In the genomic region with DNA sequence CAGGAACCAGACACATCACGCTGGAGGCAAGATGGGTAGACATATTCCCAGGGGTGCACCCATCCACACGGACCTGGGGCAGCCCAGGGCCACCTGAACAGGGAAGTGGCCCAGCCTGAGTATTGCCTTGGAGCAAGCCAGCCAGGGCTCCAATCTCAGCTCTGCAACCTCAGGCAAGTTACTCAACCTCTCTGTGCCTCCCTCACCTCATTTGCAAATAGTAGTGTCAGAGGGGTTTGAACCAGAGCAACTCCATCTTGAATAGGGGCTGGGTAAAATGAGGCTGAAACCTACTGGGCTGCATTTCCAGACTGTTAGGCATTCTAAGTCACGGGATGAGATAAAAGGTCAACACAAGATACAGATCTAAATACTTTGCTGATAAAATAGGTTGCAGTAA, we compare ENCODE assay signal across 13 cellular contexts. TPM values are rescaled to one million over a fixed set of nuclear protein-coding genes. Genes with fewer than 3 reads are reported as not detected.
DNase-seq lines count a peak whose midpoint lies in the region; ATAC-seq, FAIRE-seq and TF ChIP-seq lines count a peak whose summit lies in the region.
"Had no signal": no experiment of that assay in that cellular context is flagged by ENCODE, and none has a peak within 500 bp of the region (broad histone marks: within the 10 kb centered on the region; RNA-seq: fewer than 3 reads in every experiment).

No MANE protein-coding gene starts in this region.

- intact Hi-C loops in HepG2 (cut with micrococcal nuclease; ENCODE audit: unreplicated experiment) = no loop called here
- intact Hi-C loops in right lobe of liver (cut with DNase I) = no loop called here
- intact Hi-C loops in sigmoid colon (cut with DNase I) = loop anchor here (10.0 kb wide), 1 partner anchor 78 kb away; no protein-coding TSS in a partner anchor

- no peak for TF ChIP-seq POLR2A in HepG2 (IDR thresholded peaks at IDR 0.05; ENCODE audit: insufficient read depth in 1 of 2, low read depth in 2 of 2, low read length in 2 of 2)
- TF ChIP-seq POLR2A in right lobe of liver (IDR thresholded peaks at IDR 0.05) = no peak
- TF ChIP-seq POLR2A in sigmoid colon (IDR thresholded peaks at IDR 0.05) = no peak

- CTCF ChIA-PET in HepG2 (lab: Yijun Ruan, JAX; ENCODE audit: low intra/inter-chr PET ratio, low total read pairs) = no interaction called here

- no peaks in the 10 kb centered on the region for H3K9me3 ChIP-seq in HepG2 (ENCODE audit: low read length)
- no peaks in the 10 kb centered on the region for H3K9me3 ChIP-seq in right lobe of liver
- no peaks in the 10 kb centered on the region for H3K9me3 ChIP-seq in hepatocyte (ENCODE audit: low read depth)
- no peaks in the 10 kb centered on the region for H3K9me3 ChIP-seq in sigmoid colon
- H3K9me3 ChIP-seq: mucosa of descending colon had no signal

- H4K20me1 ChIP-seq in HepG2 (ENCODE audit: insufficient read depth, low read length) = no peaks in the 10 kb centered on the region
- no peaks in the 10 kb centered on the region for H4K20me1 ChIP-seq in hepatocyte (ENCODE audit: insufficient read depth, poor library complexity, severe bottlenecking)

- peak overlapping the region; percentile 61 for H3K9ac ChIP-seq in HepG2 (ENCODE audit: insufficient read depth, low read depth, low read length)

- in situ Hi-C loops in HepG2 (cut with HindIII; ENCODE audit: extremely low pct_ligation_motif_present, low pct_unique_long_range_greater_than_20kb) = no loop called here

- DNase-seq in HepG2 (ENCODE audit: low spot score) (no peak), right lobe of liver (no peak), hepatocyte (ENCODE audit: low spot score) (no peak), sigmoid colon (no peak), NCI-H146 treated with DMSO at 0.1 percent for 48 hours (lab: John Stamatoyannopoulos, UW; ENCODE audit: unreplicated experiment) (no peak), OCI-M2 (lab: John Stamatoyannopoulos, UW; ENCODE audit: unreplicated experiment) (no peak), hepatic stellate cell (ENCODE audit: low spot score) (no peak), AG08396 (ENCODE audit: low spot score) (no peak)
- DNase-seq: activated CD4-positive, alpha-beta T cell treated with anti-CD3 and anti-CD28 coated beads, Interleukin-2, amount 10 ng/mL, durations not matched to agents 7 days and 5 days; NCI-H2029 treated with DMSO at 0.1 percent for 48 hours; NCI-H524 had no signal

- no peaks in the 10 kb centered on the region for H3K79me2 ChIP-seq in HepG2 (ENCODE audit: insufficient read depth, low read length)
- H3K79me2 ChIP-seq in hepatocyte = no peaks in the 10 kb centered on the region

- H2AFZ ChIP-seq in HepG2 (ENCODE audit: low read length) = no peak overlapping the region
- no peak overlapping the region for H2AFZ ChIP-seq in hepatocyte

- TF ChIP-seq CTCF in HepG2 (CRISPR knock-in tag; IDR thresholded peaks at IDR 0.05) (no peak), right lobe of liver (IDR thresholded peaks at IDR 0.05) (no peak), hepatocyte (IDR thresholded peaks at IDR 0.05; ENCODE audit: poor library complexity) (no peak), sigmoid colon (IDR thresholded peaks at IDR 0.05) (no peak)

- FAIRE-seq in HepG2 (lab: Jason Lieb, UNC) = no peak
- FAIRE-seq: TTC549 had no signal

- H3K4me3 ChIP-seq in HepG2 (replicated peaks in 1 of 3; ENCODE audit: insufficient read depth in 1 of 3, low read depth in 2 of 3, low read length in 3 of 3) (peak overlapping the region in 2 of 3 experiments; percentile 41 to 70; a peak in 3 of 6 replicates), right lobe of liver (no peak overlapping the region), hepatocyte (no peak overlapping the region), sigmoid colon (no peak overlapping the region)
- H3K4me3 ChIP-seq: mucosa of descending colon had no signal

- peak; percentile 3 for ATAC-seq in HepG2
- no peak for ATAC-seq in right lobe of liver
- ATAC-seq: mucosa of descending colon had no signal

- H3K4me1 ChIP-seq in HepG2 (ENCODE audit: insufficient read depth, low read length) (peaks cover 57% of the 10 kb centered on the region), right lobe of liver (no peaks in the 10 kb centered on the region), hepatocyte (ENCODE audit: insufficient read depth) (peaks cover 23% of the 10 kb centered on the region), sigmoid colon (peaks cover 0 to 30% (median 15%) of the 10 kb centered on the region in 4 donors)

- H3K36me3 ChIP-seq in HepG2 (replicated peaks in 1 of 2; ENCODE audit: control insufficient read depth in 1 of 2, insufficient read depth in 2 of 2, low read length in 2 of 2) (no peaks in the 10 kb centered on the region), right lobe of liver (no peaks in the 10 kb centered on the region), hepatocyte (replicated peaks; ENCODE audit: insufficient read depth, low read depth) (no peaks in the 10 kb centered on the region), sigmoid colon (no peaks in the 10 kb centered on the region)

- POLR2A ChIA-PET in HepG2 (lab: Yijun Ruan, JAX) = interaction anchor here (1.1 to 2.5 kb wide), 4 partner anchors 11 to 110 kb away, joined by 3 to 9 read pairs (median 3); a partner anchor contains a TSS

- peaks cover 0 to 13% of the 10 kb centered on the region in 2 experiments; a peak in 2 of 5 replicates for H3K27me3 ChIP-seq in HepG2 (ENCODE audit: control insufficient read depth in 1 of 2, insufficient read depth in 2 of 2, low read length in 2 of 2)
- H3K27me3 ChIP-seq in right lobe of liver = no peaks in the 10 kb centered on the region
- no peaks in the 10 kb centered on the region for H3K27me3 ChIP-seq in hepatocyte
- H3K27me3 ChIP-seq in sigmoid colon = no peaks in the 10 kb centered on the region

- no peak for TF ChIP-seq RAD21 in HepG2 (CRISPR knock-in tag; IDR thresholded peaks at IDR 0.05)

- TF ChIP-seq EP300 in HepG2 (IDR thresholded peaks at IDR 0.05; ENCODE audit: low read depth in 2 of 2, low read length in 2 of 2) (no peak), HepG2 (CRISPR knock-in tag; IDR thresholded peaks at IDR 0.05; ENCODE audit: borderline replicate concordance) (no peak), sigmoid colon (IDR thresholded peaks at IDR 0.05) (no peak)

- H3K9me2 ChIP-seq in hepatocyte (replicated peaks; ENCODE audit: insufficient read depth) = no peaks in the 10 kb centered on the region

- WGBS in HepG2 (ENCODE audit: low lambda C conversion rate) = 48% methylated on average over 2 of the region's 3 CpGs
- WGBS in right lobe of liver (ENCODE audit: insufficient coverage, low coverage, low lambda C conversion rate, missing lambda C conversion rate) = 71% methylated on average over 1 of the region's 3 CpGs
- WGBS in hepatocyte (ENCODE audit: low lambda C conversion rate, missing lambda C conversion rate) = 78% methylated on average over 3 of the region's 3 CpGs
- WGBS in sigmoid colon, 2 donors = 82 to 89% methylated on average over 3 of the region's 3 CpGs

- no TSS peak for BruUV-seq in HepG2 (replicated peaks; lab: Mats Ljungman, UMichigan)

- H3K4me2 ChIP-seq in HepG2 (ENCODE audit: low read depth, low read length) (peak overlapping the region; percentile 88), hepatocyte (peak overlapping the region; percentile 46)

- H3K27ac ChIP-seq in HepG2 (ENCODE audit: extremely low read length, insufficient read depth, low read length) = no peak overlapping the region
- peak overlapping the region in 1 of 3 donors; percentile 10 for H3K27ac ChIP-seq in right lobe of liver
- peak overlapping the region; percentile 87 for H3K27ac ChIP-seq in hepatocyte
- peak overlapping the region; percentile 63 to 71 (median 66) for H3K27ac ChIP-seq in sigmoid colon

RNA-seq across cellular contexts. Expression of a gene that starts 35.1 kb away (rescaled TPM):
- total RNA-seq in HepG2 (2016; rRNA removed; fragmentation: Illumina TruSeq; extraction: Trizol) = 8.4 TPM in 2 replicates
- total RNA-seq in HepG2 (2016; cell fraction: cytosol; rRNA removed; fragmentation: Illumina TruSeq; extraction: Trizol; ENCODE audit: low read depth) = 7.1 and 8.0 TPM in 2 replicates
- 6.0 and 8.2 TPM in 2 replicates for total RNA-seq in HepG2 (2016; cell fraction: insoluble cytoplasmic fraction; rRNA removed; fragmentation: Illumina TruSeq; extraction: Trizol)
- total RNA-seq in HepG2 (2016; cell fraction: membrane; rRNA removed; fragmentation: Illumina TruSeq; extraction: Trizol) = 18.8 and 19.0 TPM in 2 replicates
- total RNA-seq in HepG2 (2016; cell fraction: nucleus; rRNA removed; fragmentation: Illumina TruSeq; extraction: Trizol) = 4.0 and 5.8 TPM in 2 replicates
- polyA plus RNA-seq in HepG2 (2011; rRNA removed) = 5.2 and 5.6 TPM in 2 replicates
- polyA plus RNA-seq in HepG2 (2011; cell fraction: cytosol; rRNA removed) = 4.6 and 5.0 TPM in 2 replicates
- polyA plus RNA-seq in HepG2 (2011; cell fraction: nucleus; rRNA removed) = 4.7 and 4.9 TPM in 2 replicates
- polyA plus RNA-seq in HepG2 (2012) = 3.0 and 3.4 TPM in 2 replicates
- polyA plus RNA-seq in HepG2 (2016; cell fraction: cytosol; fragmentation: Illumina TruSeq; extraction: Trizol; ENCODE audit: low read depth) = 8.8 and 9.8 TPM in 2 replicates
- polyA plus RNA-seq in HepG2 (2016; cell fraction: insoluble cytoplasmic fraction; fragmentation: Illumina TruSeq; extraction: Trizol; ENCODE audit: low read depth) = 8.1 and 9.3 TPM in 2 replicates
- 17.1 and 17.3 TPM in 2 replicates for polyA plus RNA-seq in HepG2 (2016; cell fraction: membrane; fragmentation: Illumina TruSeq; extraction: Trizol; ENCODE audit: low read depth)
- 7.7 and 8.0 TPM in 2 replicates for polyA plus RNA-seq in HepG2 (2016; cell fraction: nucleus; fragmentation: Illumina TruSeq; extraction: Trizol; ENCODE audit: insufficient read depth, low read depth)
- polyA minus RNA-seq in HepG2 (2011; rRNA and poly(A)+ RNA removed; ENCODE audit: low replicate concordance) = 2.2 and 3.6 TPM in 2 replicates
- polyA minus RNA-seq in HepG2 (2011; cell fraction: cytosol; rRNA and poly(A)+ RNA removed) = 1.6 and 1.9 TPM in 2 replicates
- 4.4 and 4.9 TPM in 2 replicates for polyA minus RNA-seq in HepG2 (2011; cell fraction: nucleus; rRNA and poly(A)+ RNA removed)
- total RNA-seq in right lobe of liver = 1 to 10 TPM; 3.5 to 7.9 (median 5.6) TPM
- total RNA-seq in hepatocyte = 18.8 and 18.9 TPM in 2 replicates
- 16.4 and 16.7 TPM in 2 replicates for polyA plus RNA-seq in hepatocyte
- total RNA-seq in sigmoid colon = 10 to 100 TPM; 10.8 to 15.3 (median 13.5) TPM
- polyA plus RNA-seq in sigmoid colon = 10 to 100 TPM in 1 of 3 donors, 1 to 10 TPM in 2; 5.1 to 14.4 (median 6.0) TPM

RNA-seq across cellular contexts. Expression of a gene that starts 46.4 kb away (rescaled TPM):
- total RNA-seq in HepG2 (2016; rRNA removed; fragmentation: Illumina TruSeq; extraction: Trizol) = 141 and 186 TPM in 2 replicates
- 30.0 and 32.3 TPM in 2 replicates for total RNA-seq in HepG2 (2016; cell fraction: cytosol; rRNA removed; fragmentation: Illumina TruSeq; extraction: Trizol; ENCODE audit: low read depth)
- total RNA-seq in HepG2 (2016; cell fraction: insoluble cytoplasmic fraction; rRNA removed; fragmentation: Illumina TruSeq; extraction: Trizol) = 139 and 174 TPM in 2 replicates
- 118 and 119 TPM in 2 replicates for total RNA-seq in HepG2 (2016; cell fraction: membrane; rRNA removed; fragmentation: Illumina TruSeq; extraction: Trizol)
- 60.6 and 72.1 TPM in 2 replicates for total RNA-seq in HepG2 (2016; cell fraction: nucleus; rRNA removed; fragmentation: Illumina TruSeq; extraction: Trizol)
- 80.1 and 95.5 TPM in 2 replicates for polyA plus RNA-seq in HepG2 (2011; rRNA removed)
- polyA plus RNA-seq in HepG2 (2011; cell fraction: cytosol; rRNA removed) = 121 and 137 TPM in 2 replicates
- 61.9 and 67.8 TPM in 2 replicates for polyA plus RNA-seq in HepG2 (2011; cell fraction: nucleus; rRNA removed)
- polyA plus RNA-seq in HepG2 (2012) = 113 and 128 TPM in 2 replicates
- polyA plus RNA-seq in HepG2 (2016; cell fraction: cytosol; fragmentation: Illumina TruSeq; extraction: Trizol; ENCODE audit: low read depth) = 48.2 and 51.8 TPM in 2 replicates
- 322 and 369 TPM in 2 replicates for polyA plus RNA-seq in HepG2 (2016; cell fraction: insoluble cytoplasmic fraction; fragmentation: Illumina TruSeq; extraction: Trizol; ENCODE audit: low read depth)
- polyA plus RNA-seq in HepG2 (2016; cell fraction: membrane; fragmentation: Illumina TruSeq; extraction: Trizol; ENCODE audit: low read depth) = 139 and 153 TPM in 2 replicates
- polyA plus RNA-seq in HepG2 (2016; cell fraction: nucleus; fragmentation: Illumina TruSeq; extraction: Trizol; ENCODE audit: insufficient read depth, low read depth) = 125 and 129 TPM in 2 replicates
- polyA minus RNA-seq in HepG2 (2011; rRNA and poly(A)+ RNA removed; ENCODE audit: low replicate concordance) = 155 and 250 TPM in 2 replicates
- 71.1 and 86.5 TPM in 2 replicates for polyA minus RNA-seq in HepG2 (2011; cell fraction: cytosol; rRNA and poly(A)+ RNA removed)
- polyA minus RNA-seq in HepG2 (2011; cell fraction: nucleus; rRNA and poly(A)+ RNA removed) = 45.8 and 58.4 TPM in 2 replicates
- total RNA-seq in right lobe of liver = 100 to 1,000 TPM in 1 of 6 experiments, 10 to 100 TPM in 5; 43.7 to 148 (median 59.1) TPM
- total RNA-seq in hepatocyte = 65.6 and 78.9 TPM in 2 replicates
- 119 and 134 TPM in 2 replicates for polyA plus RNA-seq in hepatocyte
- 10 to 100 TPM; 20.6 to 55.1 (median 39.9) TPM for total RNA-seq in sigmoid colon
- 100 to 1,000 TPM; 176 to 307 (median 195) TPM for polyA plus RNA-seq in sigmoid colon

Comparison
In these comparisons a context has a peak if more than half of its experiments do, and no peak if none do; other contexts are left out.
1. H3K4me3 ChIP-seq: peak in HepG2 (2 of 3); none in right lobe of liver (0 of 3), hepatocyte (single experiment) and sigmoid colon (0 of 4).